ENCODE assay signal across 24 cellular contexts in genomic region chr5:52995914-52996313, GRCh38. TPM values are rescaled to one million over a fixed set of nuclear protein-coding genes. Genes with fewer than 3 reads are reported as not detected.
A peak's percentile ranks its signal among the peaks of the same experiment; 100 is the strongest.
DNase-seq lines count a peak whose midpoint lies in the region; ATAC-seq, FAIRE-seq and TF ChIP-seq lines count a peak whose summit lies in the region.
"Had no signal": no experiment of that assay in that cellular context is flagged by ENCODE, and none has a peak within 500 bp of the region (broad histone marks: within the 10 kb centered on the region; RNA-seq: fewer than 3 reads in every experiment).

No MANE protein-coding gene starts in this region.

- dilution Hi-C loops in mammary epithelial cell (cut with HindIII; ENCODE audit: low sequenced_read_pairs) = no loop called here
- dilution Hi-C loops in keratinocyte (cut with MboI; ENCODE audit: extremely low pct_ligation_motif_present, low sequenced_read_pairs) = no loop called here

- BruUV-seq in mammary epithelial cell (replicated peaks; lab: Mats Ljungman, UMichigan) (no TSS peak), MCF 10A (replicated peaks; lab: Mats Ljungman, UMichigan) (no TSS peak)

- no peaks in the 10 kb centered on the region for H3K9me3 Mint-ChIP-seq in MCF 10A (ENCODE audit: unreplicated experiment)
- H3K9me3 Mint-ChIP-seq: IgD-negative memory B cell had no signal

- peaks cover 3% of the 10 kb centered on the region for H3K9me1 ChIP-seq in keratinocyte (ENCODE audit: control insufficient read depth, extremely low read depth, insufficient read depth, low read length)

- DNase-seq in mammary epithelial cell = no peak
- DNase-seq in MCF 10A (ENCODE audit: unreplicated experiment) = no peak
- no peak for DNase-seq in RWPE2 (ENCODE audit: low spot score)
- DNase-seq in keratinocyte (ENCODE audit: low read depth, low spot score) = no peak
- DNase-seq in activated CD4-positive, alpha-beta T cell treated with anti-CD3 and anti-CD28 coated beads for 4 hours = no peak
- DNase-seq in SK-N-DZ (ENCODE audit: low spot score) = no peak
- DNase-seq: 8988T, ACHN, DMS153, DND-41, NCI-H1048, NCI-H1417, NCI-H1694, NCI-H2029 treated with DMSO at 0.1 percent for 48 hours, NCI-H69, SJCRH30 had no signal

- peaks cover 20% of the 10 kb centered on the region for H3K4me1 Mint-ChIP-seq in MCF 10A (ENCODE audit: insufficient read depth, unreplicated experiment)

- CTCF ChIA-PET in mammary epithelial cell (lab: Charles Lee; ENCODE audit: low non-redundant PET) (no interaction called here), MCF 10A (lab: Yijun Ruan, JAX) (interaction anchor here (0.5 to 3.8 kb wide), 7 partner anchors 20 to 102 kb away, joined by 3 to 17 read pairs (median 3); no protein-coding TSS in a partner anchor)

- no peak overlapping the region for H3K9ac ChIP-seq in mammary epithelial cell (ENCODE audit: insufficient read depth, low read length)
- H3K9ac ChIP-seq in keratinocyte (ENCODE audit: control insufficient read depth, extremely low read depth, insufficient read depth, low read length) = no peak overlapping the region
- H3K9ac ChIP-seq: KMS-11 had no signal

- in situ Hi-C loops in mammary epithelial cell (cut with MboI; ENCODE audit: low sequenced_read_pairs in 2 of 2) = no loop called here

- H3K4me1 ChIP-seq in mammary epithelial cell (ENCODE audit: insufficient read depth, low read length) = peaks cover 64% of the 10 kb centered on the region
- peaks cover 66% of the 10 kb centered on the region for H3K4me1 ChIP-seq in RWPE2 (ENCODE audit: insufficient read depth, poor library complexity, severe bottlenecking)
- peaks cover 67% of the 10 kb centered on the region for H3K4me1 ChIP-seq in keratinocyte (ENCODE audit: control insufficient read depth, extremely low read depth, insufficient read depth, low read length)
- H3K4me1 ChIP-seq: SJCRH30 had no signal

- no peaks in the 10 kb centered on the region for H3K36me3 Mint-ChIP-seq in MCF 10A (ENCODE audit: insufficient read depth, unreplicated experiment)
- H3K36me3 Mint-ChIP-seq: IgD-negative memory B cell had no signal

- POLR2A ChIA-PET in MCF 10A (lab: Yijun Ruan, JAX) = interaction anchor here (1.0 to 4.4 kb wide), 6 partner anchors 7 to 48 kb away, joined by 5 to 39 read pairs (median 8); partner anchors contain the start of gene ITGA2

- H3K79me2 ChIP-seq in mammary epithelial cell (ENCODE audit: insufficient read depth, low read length) (peaks cover 98% of the 10 kb centered on the region), keratinocyte (ENCODE audit: control insufficient read depth, insufficient read depth, low read length) (peaks cover 98% of the 10 kb centered on the region)

- H3K4me3 Mint-ChIP-seq in MCF 10A (ENCODE audit: unreplicated experiment) = no peak overlapping the region
- H3K4me3 Mint-ChIP-seq: IgD-negative memory B cell had no signal

- H2AFZ ChIP-seq in mammary epithelial cell (ENCODE audit: low read depth, low read length) = no peak overlapping the region
- H2AFZ ChIP-seq in keratinocyte (ENCODE audit: control insufficient read depth, low read length) = no peak overlapping the region

- intact Hi-C loops in mammary epithelial cell (cut with micrococcal nuclease) = no loop called here
- intact Hi-C loops in MCF 10A (cut with micrococcal nuclease) = no loop called here

- no peak overlapping the region for H3K27ac Mint-ChIP-seq in MCF 10A (ENCODE audit: low read depth, unreplicated experiment)
- H3K27ac Mint-ChIP-seq: IgD-negative memory B cell had no signal

- H3K27me3 ChIP-seq in mammary epithelial cell (ENCODE audit: insufficient read depth, low read length) (no peaks in the 10 kb centered on the region), RWPE2 (ENCODE audit: insufficient read depth, poor library complexity, severe bottlenecking) (no peaks in the 10 kb centered on the region), keratinocyte (ENCODE audit: control insufficient read depth, extremely low read depth, insufficient read depth, low read length) (no peaks in the 10 kb centered on the region)
- H3K27me3 ChIP-seq: SJCRH30 had no signal

- H3K27me3 Mint-ChIP-seq in MCF 10A (ENCODE audit: insufficient read depth, unreplicated experiment) = no peaks in the 10 kb centered on the region

- TF ChIP-seq CTCF in mammary epithelial cell (conservative IDR thresholded peaks at IDR 0.05 in 1 of 2, IDR thresholded peaks at IDR 0.05 in 1 of 2; ENCODE audit: extremely low read depth in 1 of 2, insufficient read depth in 1 of 2, low read depth in 1 of 2, low read length in 2 of 2) (no peak), MCF 10A (IDR thresholded peaks at IDR 0.05; ENCODE audit: unreplicated experiment) (no peak), RWPE2 (IDR thresholded peaks at IDR 0.05; ENCODE audit: poor library complexity, severe bottlenecking) (no peak), keratinocyte (optimal IDR thresholded peaks at IDR 0.05 in 1 of 3, IDR thresholded peaks at IDR 0.05 in 1 of 3, conservative IDR thresholded peaks at IDR 0.05 in 1 of 3; ENCODE audit: extremely low read depth in 1 of 3, insufficient read depth in 2 of 3, low read length in 3 of 3) (no peak)

- no peak overlapping the region for H3K27ac ChIP-seq in mammary epithelial cell (ENCODE audit: insufficient read depth, low read depth, low read length)
- H3K27ac ChIP-seq in RWPE2 (ENCODE audit: poor library complexity, severe bottlenecking) = peak overlapping the region; percentile 39
- peak overlapping the region; percentile 61 for H3K27ac ChIP-seq in keratinocyte (ENCODE audit: control insufficient read depth, insufficient read depth, low read length)
- H3K27ac ChIP-seq: KMS-11, SJCRH30 had no signal

- H4K20me1 ChIP-seq in mammary epithelial cell (ENCODE audit: insufficient read depth, low read length) = no peaks in the 10 kb centered on the region
- H4K20me1 ChIP-seq in keratinocyte (ENCODE audit: control insufficient read depth, extremely low read depth, insufficient read depth, low read length) = peaks cover 10% of the 10 kb centered on the region

- H3K36me3 ChIP-seq in mammary epithelial cell (ENCODE audit: insufficient read depth, low read length) = peaks cover 28% of the 10 kb centered on the region
- peaks cover 67% of the 10 kb centered on the region for H3K36me3 ChIP-seq in RWPE2 (ENCODE audit: low read depth)
- H3K36me3 ChIP-seq in keratinocyte (ENCODE audit: control insufficient read depth in 2 of 2, extremely low read depth in 1 of 2, insufficient read depth in 2 of 2, low read length in 2 of 2) = peaks cover 14 to 57% of the 10 kb centered on the region in 2 experiments
- H3K36me3 ChIP-seq: SJCRH30 had no signal

- H3K4me3 ChIP-seq in mammary epithelial cell (replicated peaks in 1 of 3; ENCODE audit: insufficient read depth in 1 of 3, low read depth in 2 of 3, low read length in 3 of 3) (peak overlapping the region in 1 of 3 experiments; percentile 2), RWPE2 (ENCODE audit: severe bottlenecking) (no peak overlapping the region), keratinocyte (ENCODE audit: control insufficient read depth in 2 of 3, extremely low read depth in 1 of 3, insufficient read depth in 2 of 3, low read depth in 1 of 3, low read length in 3 of 3) (peak overlapping the region in 1 of 3 experiments; percentile 45)
- H3K4me3 ChIP-seq: SJCRH30 had no signal

- FAIRE-seq in keratinocyte (lab: Jason Lieb, UNC) = no peak
- FAIRE-seq: GM12892, GM19239, H54 had no signal

- 100% methylated on average over 1 of the region's 1 CpG for WGBS in mammary epithelial cell (ENCODE audit: low coverage, missing lambda C conversion rate)

- ATAC-seq in RWPE2 (ENCODE audit: low read depth) = no peak
- ATAC-seq in HG02642 (IDR thresholded peaks at IDR 0.05; ENCODE audit: poor library complexity, unreplicated experiment) = no peak
- ATAC-seq: Right ventricle myocardium inferior had no signal

- H3K9me3 ChIP-seq in mammary epithelial cell (replicated peaks; ENCODE audit: insufficient read depth, low read length) = no peaks in the 10 kb centered on the region
- H3K9me3 ChIP-seq in RWPE2 (ENCODE audit: severe bottlenecking) = no peaks in the 10 kb centered on the region
- no peaks in the 10 kb centered on the region for H3K9me3 ChIP-seq in keratinocyte (ENCODE audit: control insufficient read depth, low read depth, low read length)
- H3K9me3 ChIP-seq: SJCRH30 had no signal

- H3K4me2 ChIP-seq in mammary epithelial cell (ENCODE audit: insufficient read depth, low read depth, low read length) = peak overlapping the region; percentile 62
- H3K4me2 ChIP-seq in keratinocyte (ENCODE audit: control insufficient read depth, extremely low read depth, insufficient read depth, low read depth, low read length) = peak overlapping the region; percentile 74
- H3K4me2 ChIP-seq: KMS-11 had no signal

RNA-seq across cellular contexts. Expression of gene ITGA2, which starts 6.8 kb away (rescaled TPM):
- 100 to 1,000 TPM; 191 to 204 TPM for total RNA-seq in mammary epithelial cell
- 86.5 TPM for polyA plus RNA-seq in mammary epithelial cell
- polyA minus RNA-seq in mammary epithelial cell = 266 TPM
- 14.1 and 16.8 TPM in 2 replicates for total RNA-seq in MCF 10A (2022)
- polyA plus RNA-seq in keratinocyte = 75.4 to 112 TPM (median 107 TPM) in 3 replicates
- polyA plus RNA-seq in keratinocyte (2011; ENCODE audit: low read depth) = 8.1 TPM
- polyA plus RNA-seq in keratinocyte (2011; cell fraction: cytosol; rRNA removed) = 14.3 and 31.7 TPM in 2 replicates
- polyA plus RNA-seq in keratinocyte (2011; cell fraction: nucleus; rRNA removed) = 139 and 168 TPM in 2 replicates
- 21.1 and 96.1 TPM in 2 replicates for polyA plus RNA-seq in keratinocyte (2012; ENCODE audit: low replicate concordance)
- 143 to 270 TPM (median 175 TPM) in 3 replicates for polyA minus RNA-seq in keratinocyte
- polyA minus RNA-seq in keratinocyte (2011; cell fraction: cytosol; rRNA and poly(A)+ RNA removed) = 71.6 TPM
- polyA minus RNA-seq in keratinocyte (2011; cell fraction: nucleus; rRNA and poly(A)+ RNA removed) = 267 and 529 TPM in 2 replicates
- polyA plus RNA-seq in SK-N-DZ (2014; cell fraction: cytosol; rRNA removed) = 0.17 and 0.46 TPM in 2 replicates
- 0.24 and 0.35 TPM in 2 replicates for polyA plus RNA-seq in SK-N-DZ (2014; cell fraction: nucleus; rRNA removed)
- total RNA-seq: OCI-LY7 had no signal
- polyA plus RNA-seq: IgD-negative memory B cell had no signal

Comparison
In these comparisons a context has a peak if more than half of its experiments do, and no peak if none do; other contexts are left out.
1. RNA of gene ITGA2, which starts 6.8 kb away (total RNA-seq): 191 to 204 TPM in mammary epithelial cell; 14.1 to 16.8 TPM in MCF 10A; every median in the first group is over 10 times any median in the second.